Comparison of ENCODE assay signal across 8 cellular contexts in the genomic region with DNA sequence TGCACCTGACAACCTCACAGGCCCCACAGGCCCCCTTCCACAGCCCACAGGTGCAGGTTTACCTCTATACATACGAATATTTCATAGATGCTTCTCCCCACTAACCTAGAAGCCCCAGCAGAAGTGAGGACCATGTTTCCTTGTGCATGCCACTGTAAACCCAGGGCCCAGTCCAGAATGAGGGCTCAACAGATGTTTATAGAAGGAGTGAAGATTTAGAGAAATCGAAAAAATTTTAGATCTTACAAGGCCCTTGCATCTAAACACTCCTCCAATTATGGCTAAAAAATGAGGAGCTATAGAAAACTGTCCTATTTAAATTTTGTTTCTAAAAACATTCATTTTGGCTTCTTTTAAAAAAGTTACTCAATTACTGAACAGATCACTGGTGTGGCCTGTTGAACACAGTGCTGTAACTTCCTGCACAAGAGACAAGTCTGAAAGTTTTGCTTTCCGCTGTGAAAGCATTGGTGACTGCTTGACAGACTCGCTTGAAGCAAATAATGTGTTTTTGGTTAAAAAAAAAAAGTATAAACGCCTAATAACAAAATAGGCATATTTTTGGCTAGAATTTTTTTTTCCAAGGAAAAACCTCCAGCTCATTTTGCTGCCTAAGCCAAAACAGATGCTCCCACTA. TPM values are rescaled to one million over a fixed set of nuclear protein-coding genes. Genes with fewer than 3 reads are reported as not detected.
DNase-seq lines count a peak whose midpoint lies in the region; ATAC-seq, FAIRE-seq and TF ChIP-seq lines count a peak whose summit lies in the region.

No MANE protein-coding gene starts in this region.

- H3K27ac ChIP-seq in Peyer's patch: peak overlapping the region; percentile 77 to 98 (median 96)
- H3K27ac ChIP-seq in neutrophil: peak overlapping the region; percentile 83

- peak overlapping the region; percentile 81 for H3K4me3 Mint-ChIP-seq in activated naive CD4-positive, alpha-beta T cell treated with anti-CD3 and anti-CD28 coated beads for 36 hours
- peak overlapping the region; percentile 95 for H3K4me3 Mint-ChIP-seq in endothelial cell (ENCODE audit: unreplicated experiment)

- H3K27me3 ChIP-seq in Peyer's patch (no peaks in the 10 kb centered on the region), neutrophil (no peaks in the 10 kb centered on the region)

- no peaks in the 10 kb centered on the region for H3K9me3 Mint-ChIP-seq in activated naive CD4-positive, alpha-beta T cell treated with anti-CD3 and anti-CD28 coated beads for 36 hours
- no peaks in the 10 kb centered on the region for H3K9me3 Mint-ChIP-seq in endothelial cell (ENCODE audit: unreplicated experiment)

- peaks cover 29% of the 10 kb centered on the region for H3K4me1 Mint-ChIP-seq in activated naive CD4-positive, alpha-beta T cell treated with anti-CD3 and anti-CD28 coated beads for 36 hours (ENCODE audit: low read depth)
- peaks cover 25% of the 10 kb centered on the region for H3K4me1 Mint-ChIP-seq in endothelial cell (ENCODE audit: unreplicated experiment)

- H3K27me3 Mint-ChIP-seq in activated naive CD4-positive, alpha-beta T cell treated with anti-CD3 and anti-CD28 coated beads for 36 hours (ENCODE audit: low read depth): no peaks in the 10 kb centered on the region
- H3K27me3 Mint-ChIP-seq in endothelial cell (ENCODE audit: unreplicated experiment): peaks cover 4% of the 10 kb centered on the region

- H3K36me3 Mint-ChIP-seq in activated naive CD4-positive, alpha-beta T cell treated with anti-CD3 and anti-CD28 coated beads for 36 hours (ENCODE audit: low read depth): peaks cover 5% of the 10 kb centered on the region
- peaks cover 3% of the 10 kb centered on the region for H3K36me3 Mint-ChIP-seq in endothelial cell (ENCODE audit: low read depth, unreplicated experiment)

- H3K4me1 ChIP-seq in Peyer's patch (peaks cover 0 to 45% (median 3%) of the 10 kb centered on the region in 4 donors), neutrophil (ENCODE audit: control insufficient read depth in 1 of 2, insufficient read depth in 1 of 2, low read depth in 1 of 2, low read length in 1 of 2) (peaks cover 35 to 38% of the 10 kb centered on the region in 2 experiments)

- FAIRE-seq in frontal cortex (lab: Jason Lieb, UNC): no peak

- peak; percentile 54 for DNase-seq in activated naive CD4-positive, alpha-beta T cell treated with anti-CD3 and anti-CD28 coated beads for 36 hours
- no peak for DNase-seq in activated naive CD4-positive, alpha-beta T cell (lab: John Stamatoyannopoulos, UW)
- DNase-seq in Peyer's patch (no peak), endothelial cell (ENCODE audit: low spot score) (no peak), frontal cortex (ENCODE audit: low spot score in 2 of 2) (no peak), H4 (ENCODE audit: low spot score) (no peak)

- TF ChIP-seq CTCF in Peyer's patch (IDR thresholded peaks at IDR 0.05) (no peak), endothelial cell (IDR thresholded peaks at IDR 0.05; ENCODE audit: unreplicated experiment) (no peak), neutrophil (IDR thresholded peaks at IDR 0.05) (no peak)

- peak overlapping the region; percentile 79 for H3K27ac Mint-ChIP-seq in activated naive CD4-positive, alpha-beta T cell treated with anti-CD3 and anti-CD28 coated beads for 36 hours
- H3K27ac Mint-ChIP-seq in endothelial cell (ENCODE audit: unreplicated experiment): peak overlapping the region; percentile 24

- intact Hi-C loops in activated naive CD4-positive, alpha-beta T cell treated with anti-CD3 and anti-CD28 coated beads for 36 hours (cut with micrococcal nuclease): loop anchor here (1.0 to 5.0 kb wide), 5 partner anchors 116 to 550 kb away; partner anchors contain the start of genes CCSAP and RAB4A

- TF ChIP-seq POLR2A in Peyer's patch (IDR thresholded peaks at IDR 0.05): no peak

- H3K36me3 ChIP-seq in Peyer's patch: no peaks in the 10 kb centered on the region
- H3K36me3 ChIP-seq in neutrophil: no peaks in the 10 kb centered on the region

- H3K9me3 ChIP-seq in Peyer's patch (no peaks in the 10 kb centered on the region), neutrophil (no peaks in the 10 kb centered on the region)

- H3K4me3 ChIP-seq in Peyer's patch (peak overlapping the region; percentile 78 to 97 (median 90)), neutrophil (ENCODE audit: low read depth in 1 of 2, low read length in 1 of 2) (peak overlapping the region; percentile 69 to 81)

- CTCF ChIA-PET in activated naive CD4-positive, alpha-beta T cell treated with anti-CD3 and anti-CD28 coated beads for 36 hours (lab: Charles Lee): interaction anchor here (0.7 to 1.2 kb wide), 3 partner anchors 9 to 53 kb away, joined by 3 read pairs; no protein-coding TSS in a partner anchor

- no peak for ATAC-seq in HG02571 (IDR thresholded peaks at IDR 0.05; ENCODE audit: unreplicated experiment)

RNA-seq across cellular contexts. Expression of gene ABCB10, which starts 1.2 kb away (rescaled TPM):
- 10 to 100 TPM; 18.9 to 19.1 TPM for total RNA-seq in activated naive CD4-positive, alpha-beta T cell treated with anti-CD3 and anti-CD28 coated beads for 36 hours
- total RNA-seq in Peyer's patch: 10 to 100 TPM; 16.5 to 41.0 (median 20.9) TPM
- total RNA-seq in endothelial cell (ENCODE audit: unreplicated experiment): 18.3 TPM
- total RNA-seq in frontal cortex: 18.8 TPM
- total RNA-seq in H4 (2014; rRNA removed; shearing (Covaris generic)): 8.9 and 13.6 TPM in 2 replicates

RNA-seq across cellular contexts. Expression of gene NUP133, which starts 49.2 kb away (rescaled TPM):
- total RNA-seq in activated naive CD4-positive, alpha-beta T cell treated with anti-CD3 and anti-CD28 coated beads for 36 hours: 10 to 100 TPM; 53.9 to 57.2 TPM
- total RNA-seq in Peyer's patch (10 to 100 TPM; 15.4 to 40.4 (median 25.5) TPM), endothelial cell (ENCODE audit: unreplicated experiment) (53.5 TPM), frontal cortex (65.6 TPM)
- total RNA-seq in H4 (2014; rRNA removed; shearing (Covaris generic)): 29.6 and 32.6 TPM in 2 replicates
